26 cellular contexts compared by ENCODE assay signal in genomic region chr5:145222622-145223021, GRCh38.
"Had no signal": no experiment of that assay in that cellular context is flagged by ENCODE, and none has a peak within 500 bp of the region (broad histone marks: within the 10 kb centered on the region; RNA-seq: fewer than 3 reads in every experiment).

No MANE protein-coding gene starts in this region.

- H3K27ac ChIP-seq: stomach, suprapubic skin, testis, thoracic aorta, thyroid gland, tibial artery, tibial nerve, transverse colon, upper lobe of left lung, upper lobe of right lung, uterus, vagina had no signal

- H3K36me3 ChIP-seq: stomach, suprapubic skin, thoracic aorta, thyroid gland, tibial artery, tibial nerve, transverse colon, upper lobe of left lung, upper lobe of right lung, uterus, vagina had no signal

- DNase-seq: stimulated activated CD4-positive, alpha-beta T cell treated with anti-CD3 and anti-CD28 coated beads, Interleukin-2, amount 100 ng/mL, for 48 hours; stimulated activated CD4-positive, alpha-beta T cell treated with anti-CD3 and anti-CD28 coated beads, Interleukin-4, amount 100 ng/mL, for 1 hour; stimulated activated CD4-positive, alpha-beta T cell treated with anti-CD3 and anti-CD28 coated beads, Interleukin-4, amount 100 ng/mL, for 24 hours; stimulated activated CD4-positive, alpha-beta T cell treated with anti-CD3 and anti-CD28 coated beads, Interleukin-4, amount 100 ng/mL, for 4 hours; stimulated activated CD8-positive, alpha-beta memory T cell treated with anti-CD3 and anti-CD28 coated beads, Interleukin-4, amount 100 ng/mL, for 48 hours; stimulated activated naive B cell treated with anti-CD40 and anti-IgM and Interleukin-4, amounts not matched to agents 10 μg/mL and 1 μg/mL and 100 μg/mL, for 72 hours; stimulated activated naive CD4-positive, alpha-beta T cell; stimulated activated naive CD4-positive, alpha-beta T cell treated with Interleukin-2 at 50 U/mL for 16 hours; stimulated activated naive CD8-positive, alpha-beta T cell treated with anti-CD3 and anti-CD28 coated beads, Interleukin-15, amount 100 ng/mL, for 72 hours; stimulated activated naive CD8-positive, alpha-beta T cell treated with anti-CD3 and anti-CD28 coated beads, Interleukin-15, Interleukin-2, amounts not matched to agents 100 U/mL and 50 U/mL, for 24 hours; stomach; substantia nigra; testis; thyroid gland; tibial artery; transverse colon; upper lobe of left lung; upper lobe of right lung; uterus had no signal

- H3K4me1 ChIP-seq: suprapubic skin, testis, thyroid gland, tibial artery, tibial nerve, transverse colon, upper lobe of left lung, upper lobe of right lung, uterus, vagina had no signal

- H3K9me3 ChIP-seq: stomach, suprapubic skin, testis, thoracic aorta, thyroid gland, tibial artery, tibial nerve, transverse colon, upper lobe of left lung, upper lobe of right lung, uterus, vagina had no signal

- ATAC-seq: stimulated activated effector memory CD8-positive, alpha-beta T cell treated with anti-CD3 and anti-CD28 coated beads, Interleukin-12 subunit alpha, Interleukin-12 subunit beta, amount 100 ng/mL, for 72 hours; stimulated activated memory B cell treated with anti-CD40 and anti-IgM and Interleukin-4, amounts not matched to agents 10 μg/mL and 1 μg/mL and 100 μg/mL, for 72 hours; stimulated activated naive B cell treated with anti-CD40 and anti-IgM and Interleukin-4, amounts not matched to agents 10 μg/mL and 1 μg/mL and 100 μg/mL, for 72 hours; stimulated activated naive CD8-positive, alpha-beta T cell treated with anti-CD3 and anti-CD28 coated beads, Interleukin-15, amount 100 ng/mL, for 72 hours; stimulated activated naive CD8-positive, alpha-beta T cell treated with anti-CD3 and anti-CD28 coated beads, Interleukin-15, Interleukin-2, amounts not matched to agents 100 U/mL and 50 U/mL, for 24 hours; upper lobe of right lung had no signal

- FAIRE-seq: urothelium cell line had no signal

- H3K4me3 ChIP-seq: stomach, suprapubic skin, testis, thoracic aorta, thyroid gland, tibial artery, tibial nerve, transverse colon, upper lobe of left lung, upper lobe of right lung, uterus, vagina had no signal

- H3K27me3 ChIP-seq: stomach, suprapubic skin, testis, thyroid gland, tibial artery, tibial nerve, transverse colon, upper lobe of left lung, upper lobe of right lung, uterus, vagina had no signal
